Comparison of ENCODE assay signal across 17 cellular contexts in the genomic region with DNA sequence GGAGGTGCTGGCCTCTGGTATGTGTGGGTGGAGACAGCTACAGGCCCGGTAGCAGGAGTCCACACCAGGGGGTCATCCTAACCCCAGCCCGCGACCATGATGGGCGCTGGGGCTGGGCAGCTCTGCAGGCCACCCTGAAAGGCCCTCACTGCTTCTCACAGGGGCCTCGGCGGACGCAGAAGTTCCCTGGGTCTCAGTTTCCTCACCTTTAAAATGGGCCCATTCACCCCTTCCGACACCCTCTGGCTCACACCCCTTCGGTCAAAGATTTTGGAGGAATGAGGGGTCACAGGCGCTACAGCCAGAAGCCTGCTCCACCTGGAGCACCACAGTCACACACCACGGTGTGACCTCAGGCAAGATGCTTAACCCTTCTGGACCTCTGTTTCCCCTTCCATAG. TPM values are rescaled to one million over a fixed set of nuclear protein-coding genes. Genes with fewer than 3 reads are reported as not detected.
DNase-seq lines count a peak whose midpoint lies in the region; ATAC-seq and TF ChIP-seq lines count a peak whose summit lies in the region.
"Had no signal": no experiment of that assay in that cellular context is flagged by ENCODE, and none has a peak within 500 bp of the region (broad histone marks: within the 10 kb centered on the region; RNA-seq: fewer than 3 reads in every experiment).

No MANE protein-coding gene starts in this region.

- H3K9me3 ChIP-seq in breast epithelium (no peaks in the 10 kb centered on the region), neural progenitor cell (ENCODE audit: low read depth) (no peaks in the 10 kb centered on the region), upper lobe of right lung (no peaks in the 10 kb centered on the region), BE2C (no peaks in the 10 kb centered on the region)
- H3K9me3 ChIP-seq: ovary had no signal

- no peak for TF ChIP-seq POLR2A in breast epithelium (IDR thresholded peaks at IDR 0.05)

- no peaks in the 10 kb centered on the region for H3K36me3 Mint-ChIP-seq in MCF 10A (ENCODE audit: insufficient read depth, unreplicated experiment)
- H3K36me3 Mint-ChIP-seq in endothelial cell (ENCODE audit: low read depth, unreplicated experiment): peaks cover 51% of the 10 kb centered on the region
- H3K36me3 Mint-ChIP-seq in neural progenitor cell: no peaks in the 10 kb centered on the region
- H3K36me3 Mint-ChIP-seq: activated naive CD4-positive, alpha-beta T cell treated with anti-CD3 and anti-CD28 coated beads, Interleukin-2, amount 50 U/mL, for 24 hours had no signal

- H3K9ac ChIP-seq in neural progenitor cell: no peak overlapping the region

- no peak overlapping the region for H2AFZ ChIP-seq in neural progenitor cell (replicated peaks)

- H3K79me2 ChIP-seq in neural progenitor cell (ENCODE audit: low read depth): no peaks in the 10 kb centered on the region

- no peaks in the 10 kb centered on the region for H3K27me3 Mint-ChIP-seq in MCF 10A (ENCODE audit: insufficient read depth, unreplicated experiment)
- H3K27me3 Mint-ChIP-seq in endothelial cell (ENCODE audit: unreplicated experiment): peaks cover 14% of the 10 kb centered on the region
- H3K27me3 Mint-ChIP-seq in neural progenitor cell (ENCODE audit: insufficient read depth, low read depth): peaks cover 13% of the 10 kb centered on the region

- no peak for ATAC-seq in upper lobe of right lung
- ATAC-seq: left lobe of liver; stimulated activated naive CD8-positive, alpha-beta T cell treated with anti-CD3 and anti-CD28 coated beads, Interleukin-15, amount 100 ng/mL, for 72 hours had no signal

- no peak for DNase-seq in breast epithelium (ENCODE audit: low spot score in 2 of 2)
- no peak for DNase-seq in MCF 10A (ENCODE audit: unreplicated experiment)
- no peak for DNase-seq in endothelial cell (ENCODE audit: low spot score)
- no peak for DNase-seq in neural progenitor cell (ENCODE audit: low spot score)
- DNase-seq in upper lobe of right lung: no peak
- no peak for DNase-seq in stimulated activated CD4-positive, alpha-beta T cell treated with anti-CD3 and anti-CD28 coated beads, Interleukin-4, amount 100 ng/mL, for 4 hours
- DNase-seq in SIG-M5 treated with dmso at 0.1 percent for 504 hours (lab: John Stamatoyannopoulos, UW; ENCODE audit: unreplicated experiment): no peak
- DNase-seq in BE2C: no peak
- DNase-seq: 8988T; NCI-H226; ovary; stimulated activated naive CD8-positive, alpha-beta T cell treated with anti-CD3 and anti-CD28 coated beads, Interleukin-15, amount 100 ng/mL, for 72 hours; T-helper 9 cell had no signal

- H3K4me3 Mint-ChIP-seq in MCF 10A (ENCODE audit: unreplicated experiment) (no peak overlapping the region), endothelial cell (ENCODE audit: unreplicated experiment) (peak overlapping the region; percentile 100), neural progenitor cell (peak overlapping the region; percentile 16)
- H3K4me3 Mint-ChIP-seq: activated naive CD4-positive, alpha-beta T cell treated with anti-CD3 and anti-CD28 coated beads, Interleukin-2, amount 50 U/mL, for 24 hours; stimulated activated naive CD8-positive, alpha-beta T cell treated with anti-CD3 and anti-CD28 coated beads, Interleukin-15, amount 100 ng/mL, for 72 hours had no signal

- no peak overlapping the region for H3K4me2 ChIP-seq in neural progenitor cell

- POLR2A ChIA-PET in MCF 10A (lab: Yijun Ruan, JAX): no interaction called here

- CTCF ChIA-PET in MCF 10A (lab: Yijun Ruan, JAX): interaction anchor here (1.3 kb wide), 1 partner anchor 29 kb away, joined by 5 read pairs; no protein-coding TSS in a partner anchor

- H3K27ac Mint-ChIP-seq in MCF 10A (ENCODE audit: low read depth, unreplicated experiment) (no peak overlapping the region), endothelial cell (ENCODE audit: unreplicated experiment) (peak overlapping the region; percentile 94), neural progenitor cell (peak overlapping the region; percentile 50)
- H3K27ac Mint-ChIP-seq: activated naive CD4-positive, alpha-beta T cell treated with anti-CD3 and anti-CD28 coated beads, Interleukin-2, amount 50 U/mL, for 24 hours; stimulated activated naive CD8-positive, alpha-beta T cell treated with anti-CD3 and anti-CD28 coated beads, Interleukin-15, amount 100 ng/mL, for 72 hours had no signal

- peaks cover 9 to 28% of the 10 kb centered on the region in 2 donors for H3K4me1 ChIP-seq in breast epithelium
- peaks cover 54% of the 10 kb centered on the region for H3K4me1 ChIP-seq in neural progenitor cell
- peaks cover 99% of the 10 kb centered on the region for H3K4me1 ChIP-seq in upper lobe of right lung
- H3K4me1 ChIP-seq in BE2C: peaks cover 35% of the 10 kb centered on the region

- H3K4me1 Mint-ChIP-seq in MCF 10A (ENCODE audit: insufficient read depth, unreplicated experiment) (no peaks in the 10 kb centered on the region), endothelial cell (ENCODE audit: unreplicated experiment) (peaks cover 85% of the 10 kb centered on the region), neural progenitor cell (peaks cover 79% of the 10 kb centered on the region)

- peaks cover 60% of the 10 kb centered on the region for H3F3A ChIP-seq in neural progenitor cell (ENCODE audit: low read depth)

- intact Hi-C loops in breast epithelium (cut with DNase I; ENCODE audit: low total_unique reads) (loop anchor here (10.0 kb wide), 1 partner anchor 104 kb away; no protein-coding TSS in a partner anchor), MCF 10A (cut with micrococcal nuclease) (no loop called here), upper lobe of right lung (cut with DNase I) (loop anchor here (10.0 kb wide), 1 partner anchor 104 kb away; no protein-coding TSS in a partner anchor)

- no peak for TF ChIP-seq CTCF in breast epithelium (IDR thresholded peaks at IDR 0.05)
- TF ChIP-seq CTCF in MCF 10A (IDR thresholded peaks at IDR 0.05; ENCODE audit: unreplicated experiment): no peak
- TF ChIP-seq CTCF in endothelial cell (IDR thresholded peaks at IDR 0.05; ENCODE audit: unreplicated experiment): no peak
- no peak for TF ChIP-seq CTCF in neural progenitor cell (IDR thresholded peaks at IDR 0.05)
- TF ChIP-seq CTCF in upper lobe of right lung (IDR thresholded peaks at IDR 0.05): no peak
- no peak for TF ChIP-seq CTCF in BE2C (IDR thresholded peaks at IDR 0.05; ENCODE audit: low read depth, low read length)

- H3K4me3 ChIP-seq in breast epithelium (no peak overlapping the region), neural progenitor cell (no peak overlapping the region), upper lobe of right lung (no peak overlapping the region), BE2C (ENCODE audit: low read depth, low read length) (no peak overlapping the region)
- H3K4me3 ChIP-seq: ovary had no signal

- peak overlapping the region; percentile 83 to 95 for H3K27ac ChIP-seq in breast epithelium
- H3K27ac ChIP-seq in neural progenitor cell: no peak overlapping the region
- peak overlapping the region; percentile 84 for H3K27ac ChIP-seq in upper lobe of right lung

- H3K27me3 ChIP-seq in breast epithelium (no peaks in the 10 kb centered on the region), neural progenitor cell (peaks cover under 1% of the 10 kb centered on the region), upper lobe of right lung (no peaks in the 10 kb centered on the region), BE2C (no peaks in the 10 kb centered on the region)
- H3K27me3 ChIP-seq: ovary had no signal

- H3K36me3 ChIP-seq in breast epithelium (no peaks in the 10 kb centered on the region), neural progenitor cell (no peaks in the 10 kb centered on the region), upper lobe of right lung (no peaks in the 10 kb centered on the region), BE2C (no peaks in the 10 kb centered on the region; the same call in none of the 2 replicates)
- H3K36me3 ChIP-seq: ovary had no signal

- H3K9me3 Mint-ChIP-seq in MCF 10A (ENCODE audit: unreplicated experiment) (no peaks in the 10 kb centered on the region), endothelial cell (ENCODE audit: unreplicated experiment) (no peaks in the 10 kb centered on the region), neural progenitor cell (no peaks in the 10 kb centered on the region)
- H3K9me3 Mint-ChIP-seq: activated naive CD4-positive, alpha-beta T cell treated with anti-CD3 and anti-CD28 coated beads, Interleukin-2, amount 50 U/mL, for 24 hours; stimulated activated naive CD8-positive, alpha-beta T cell treated with anti-CD3 and anti-CD28 coated beads, Interleukin-15, amount 100 ng/mL, for 72 hours had no signal

- no TSS peak for BruUV-seq in MCF 10A (replicated peaks; lab: Mats Ljungman, UMichigan)

- peaks cover 19% of the 10 kb centered on the region for H4K20me1 ChIP-seq in neural progenitor cell (ENCODE audit: low read depth)

RNA-seq across cellular contexts. Expression of gene PLXND1, which starts 8.0 kb away (rescaled TPM):
- total RNA-seq in breast epithelium (100 to 1,000 TPM in 2 of 3 donors, 10 to 100 TPM in 1; 53.6 to 187 (median 118) TPM), MCF 10A (2022) (5.6 and 6.2 TPM in 2 replicates), endothelial cell (ENCODE audit: unreplicated experiment) (1,753 TPM), neural progenitor cell (ENCODE audit: low replicate concordance) (9.0 and 12.9 TPM in 2 replicates), upper lobe of right lung (284 TPM)
- polyA plus RNA-seq in BE2C (2012; ENCODE audit: insufficient read depth, insufficient read length, low read depth): 227 TPM

RNA-seq across cellular contexts. Expression of gene H1-8, which starts 55.5 kb away (rescaled TPM):
- total RNA-seq in breast epithelium: not detected
- not detected in 2 replicates for total RNA-seq in MCF 10A (2022)
- total RNA-seq in endothelial cell (ENCODE audit: unreplicated experiment): 2.7 TPM
- not detected in 2 replicates for total RNA-seq in neural progenitor cell (ENCODE audit: low replicate concordance)
- not detected for total RNA-seq in upper lobe of right lung
- not detected for polyA plus RNA-seq in BE2C (2012; ENCODE audit: insufficient read depth, insufficient read length, low read depth)
- total RNA-seq: activated CD8-positive, alpha-beta memory T cell treated with anti-CD3 and anti-CD28 coated beads for 36 hours; glomerular endothelial cell; left lobe of liver; ovary had no signal
